ENCODE assay signal across 13 cellular contexts in the genomic region with DNA sequence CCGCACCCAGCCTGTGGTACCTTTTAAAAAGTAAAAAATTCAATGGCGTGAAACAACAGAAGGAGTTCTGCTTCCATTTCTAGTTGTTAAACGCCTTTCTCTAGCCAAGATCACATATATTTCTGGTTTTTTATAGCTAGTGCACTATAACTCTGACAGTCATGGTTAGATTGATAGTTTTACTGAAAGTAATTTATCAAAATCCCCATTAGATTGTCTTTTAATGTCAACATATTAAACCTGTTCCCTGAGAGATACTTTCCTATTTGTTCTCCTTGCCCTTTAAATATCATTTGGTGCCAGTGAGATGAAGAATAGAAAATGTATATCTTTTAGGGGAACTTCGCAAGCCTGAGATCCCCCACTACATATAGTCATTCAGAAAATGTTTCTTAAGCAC.
DNase-seq lines count a peak whose midpoint lies in the region; ATAC-seq and TF ChIP-seq lines count a peak whose summit lies in the region.
"Had no signal": no experiment of that assay in that cellular context is flagged by ENCODE, and none has a peak within 500 bp of the region (broad histone marks: within the 10 kb centered on the region; RNA-seq: fewer than 3 reads in every experiment).

No MANE protein-coding gene starts in this region.

- 0 out of 2 replicates have a peak overlapping the region, but pooled peaks have one; percentile 12 for H3K4me3 ChIP-seq in GM08714 (ENCODE audit: low read length)
- peak overlapping the region; percentile 35 for H3K4me3 ChIP-seq in NB4 (ENCODE audit: low read depth, low read length)
- H3K4me3 ChIP-seq: hepatocyte had no signal

- no peak for TF ChIP-seq POLR2A in NB4 (IDR thresholded peaks at IDR 0.05; ENCODE audit: extremely low read depth, insufficient read length)

- H3K27ac ChIP-seq in caudate nucleus (ENCODE audit: low read depth, low read length) = peak overlapping the region; percentile 85

- TF ChIP-seq CTCF in NB4 (IDR thresholded peaks at IDR 0.05; ENCODE audit: low read depth, low read length) (no peak), GM10266 (IDR thresholded peaks at IDR 0.05; ENCODE audit: control insufficient read depth, insufficient read depth, low read depth, missing control alignments) (no peak)

- DNase-seq in NB4 (ENCODE audit: low read depth) = no peak
- no peak for DNase-seq in caudate nucleus (lab: John Stamatoyannopoulos, UW)
- DNase-seq in stimulated activated naive CD8-positive, alpha-beta T cell treated with anti-CD3 and anti-CD28 coated beads, Interleukin-15, Interleukin-2, amounts not matched to agents 100 U/mL and 50 U/mL, for 24 hours = no peak
- no peak for DNase-seq in NCI-H1436 treated with DMSO at 0.1 percent for 48 hours (lab: John Stamatoyannopoulos, UW)
- no peak for DNase-seq in GM10266 (ENCODE audit: extremely low spot score)
- no peak for DNase-seq in DMS 273 (lab: John Stamatoyannopoulos, UW; ENCODE audit: unreplicated experiment)
- DNase-seq: aorta, EL, mesendoderm had no signal

- ATAC-seq in stimulated activated naive CD8-positive, alpha-beta T cell treated with anti-CD3 and anti-CD28 coated beads, Interleukin-15, Interleukin-2, amounts not matched to agents 100 U/mL and 50 U/mL, for 24 hours = peak; percentile 30
- ATAC-seq: Right ventricle myocardium inferior, WTC11 had no signal
